Comparison of ENCODE assay signal across 10 cellular contexts in the genomic region with DNA sequence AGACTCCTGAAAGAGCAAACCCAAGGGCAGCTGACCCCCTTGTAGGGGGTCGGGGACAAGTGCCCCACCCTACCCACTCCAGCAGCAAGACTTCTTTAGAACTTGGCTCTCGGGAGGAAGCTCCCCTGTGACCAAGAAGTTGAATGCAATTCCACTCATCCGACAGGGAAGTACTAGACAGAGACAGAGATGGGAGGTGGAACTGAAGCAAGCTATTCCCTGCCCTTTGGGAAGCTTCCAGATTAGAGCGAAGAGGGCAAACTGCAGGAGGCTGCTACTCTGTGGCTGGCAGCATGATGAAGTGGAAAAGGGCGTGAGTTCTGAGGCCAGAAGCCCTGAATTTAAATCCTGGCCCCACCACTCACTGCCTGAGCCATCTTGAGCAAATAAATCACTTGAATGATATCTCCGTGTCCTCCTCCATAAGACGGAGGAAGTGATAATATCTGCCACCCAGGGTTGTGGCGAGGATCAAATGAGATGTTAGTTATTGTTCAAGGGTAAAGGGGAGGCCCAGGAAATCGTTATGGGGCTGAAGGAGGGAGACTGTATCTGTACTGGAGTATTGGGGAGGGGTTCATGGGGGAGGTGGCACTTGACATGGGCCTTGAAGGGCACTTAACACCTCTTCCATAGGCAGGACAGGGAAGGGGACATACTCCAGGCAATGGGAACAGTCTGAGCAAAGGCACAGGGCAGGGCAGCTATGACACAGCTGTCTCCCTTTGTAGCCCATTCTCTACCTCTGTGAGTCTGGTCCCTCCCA. TPM values are rescaled to one million over a fixed set of nuclear protein-coding genes. Genes with fewer than 3 reads are reported as not detected.
A peak's percentile ranks its signal among the peaks of the same experiment; 100 is the strongest.
DNase-seq lines count a peak whose midpoint lies in the region; ATAC-seq and TF ChIP-seq lines count a peak whose summit lies in the region.
"Had no signal": no experiment of that assay in that cellular context is flagged by ENCODE, and none has a peak within 500 bp of the region (broad histone marks: within the 10 kb centered on the region; RNA-seq: fewer than 3 reads in every experiment).

No MANE protein-coding gene starts in this region.

- WGBS in mesendoderm (ENCODE audit: extremely low coverage, insufficient coverage, low lambda C conversion rate), result no CpG with 5 or more reads among the region's 9 CpGs

- H2AK5ac ChIP-seq in mesendoderm (ENCODE audit: low read length), result no peak overlapping the region

- no peaks in the 10 kb centered on the region for H3K79me1 ChIP-seq in mesendoderm (ENCODE audit: low read length)

- H2BK15ac ChIP-seq in mesendoderm (replicated peaks; ENCODE audit: low read depth), result no peak overlapping the region

- H2BK5ac ChIP-seq in mesendoderm (ENCODE audit: low read length), result no peak overlapping the region

- H3K4me1 ChIP-seq in CD8-positive, alpha-beta memory T cell (ENCODE audit: insufficient read depth, low read length), result peaks cover 46% of the 10 kb centered on the region
- peaks cover 7% of the 10 kb centered on the region for H3K4me1 ChIP-seq in mesendoderm (ENCODE audit: control insufficient read depth, low read depth, low read length)

- H3K9me3 ChIP-seq in CD8-positive, alpha-beta memory T cell (ENCODE audit: low read length), result no peaks in the 10 kb centered on the region

- no peak overlapping the region for H3K9ac ChIP-seq in mesendoderm (ENCODE audit: low read length)

- CTCF ChIA-PET in CD8-positive, alpha-beta memory T cell (lab: Charles Lee), result interaction anchor here (1.5 to 8.6 kb wide), 5 partner anchors 14 to 92 kb away, joined by 5 to 67 read pairs (median 6); partner anchors contain the start of gene DGKZ
- CTCF ChIA-PET in T-cell (lab: Charles Lee), result interaction anchor here in 1 of 2 donors (1.5 to 2.4 kb wide), 3 partner anchors 15 to 21 kb away, joined by 3 to 12 read pairs (median 4); no protein-coding TSS in a partner anchor
- CTCF ChIA-PET in HEK293T (lab: Yijun Ruan, JAX), result interaction anchor here (1.1 to 1.7 kb wide), 4 partner anchors 9 to 34 kb away, joined by 3 to 6 read pairs (median 5); no protein-coding TSS in a partner anchor

- no peak overlapping the region for H3K18ac ChIP-seq in mesendoderm (ENCODE audit: low read length)

- H3K4me1 Mint-ChIP-seq in CD8-positive, alpha-beta memory T cell, result peaks cover 29 to 41% (median 35%) of the 10 kb centered on the region in 3 donors
- peaks cover 60 to 66% (median 63%) of the 10 kb centered on the region in 3 donors for H3K4me1 Mint-ChIP-seq in T-cell

- no peak overlapping the region for H4K8ac ChIP-seq in mesendoderm (ENCODE audit: low read depth, low read length)

- peak overlapping the region; percentile 51 to 83 (median 56) for H3K4me3 Mint-ChIP-seq in CD8-positive, alpha-beta memory T cell
- H3K4me3 Mint-ChIP-seq in T-cell, result peak overlapping the region; percentile 73 to 84 (median 78)

- H3K36me3 ChIP-seq in CD8-positive, alpha-beta memory T cell (ENCODE audit: insufficient read depth, low read length), result no peaks in the 10 kb centered on the region
- H3K36me3 ChIP-seq in mesendoderm (ENCODE audit: control insufficient read depth, insufficient read depth, low read length), result no peaks in the 10 kb centered on the region

- H3K9me3 Mint-ChIP-seq in CD8-positive, alpha-beta memory T cell, result peaks cover 0 to 2% (median 0%) of the 10 kb centered on the region in 5 donors
- H3K9me3 Mint-ChIP-seq in T-cell, result no peaks in the 10 kb centered on the region

- H3K4me3 ChIP-seq in CD8-positive, alpha-beta memory T cell (ENCODE audit: low read length), result peak overlapping the region; percentile 47
- no peak overlapping the region for H3K4me3 ChIP-seq in mesendoderm (ENCODE audit: low read length)

- POLR2A ChIA-PET in CD8-positive, alpha-beta memory T cell (lab: Charles Lee), result interaction anchor here (0.6 to 3.6 kb wide), 2 partner anchors 17 to 380 kb away, joined by 3 to 32 read pairs; partner anchors contain the start of gene DGKZ
- POLR2A ChIA-PET in T-cell (lab: Charles Lee) (interaction anchor here in 1 of 2 donors (0.6 to 1.1 kb wide), 2 partner anchors 10 to 26 kb away, joined by 3 to 8 read pairs; no protein-coding TSS in a partner anchor), HEK293T (lab: Yijun Ruan, JAX) (interaction anchor here (0.7 to 1.5 kb wide), 3 partner anchors 21 to 88 kb away, joined by 3 to 8 read pairs (median 3); no protein-coding TSS in a partner anchor)

- no peaks in the 10 kb centered on the region for H3K79me2 ChIP-seq in mesendoderm (ENCODE audit: control insufficient read depth, insufficient read depth, low read length)

- peaks cover 0 to 2% (median 0%) of the 10 kb centered on the region in 3 donors for H3K36me3 Mint-ChIP-seq in CD8-positive, alpha-beta memory T cell
- no peaks in the 10 kb centered on the region for H3K36me3 Mint-ChIP-seq in T-cell

- ATAC-seq in T-cell (replicated peaks in 1 of 4) (peak; percentile 77 to 85 (median 78)), HG03457 (IDR thresholded peaks at IDR 0.05; ENCODE audit: unreplicated experiment) (no peak), HG02610 (IDR thresholded peaks at IDR 0.05; ENCODE audit: unreplicated experiment) (no peak)

- peak in 2 of 5 donors; percentile 49 to 82 for DNase-seq in CD8-positive, alpha-beta memory T cell
- DNase-seq in T-cell, result peak in 32 of 34 experiments; percentile 22 to 72 (median 54)
- DNase-seq in activated effector memory CD4-positive, alpha-beta T cell treated with anti-CD3 and anti-CD28 coated beads, Interleukin-2, amount 50 U/mL, for 16 hours, result peak; percentile 80
- DNase-seq in mesendoderm, result no peak
- no peak for DNase-seq in NCI-H82 treated with DMSO at 0.1 percent for 48 hours (lab: John Stamatoyannopoulos, UW; ENCODE audit: unreplicated experiment)
- DNase-seq in HEK293T (ENCODE audit: extremely low spot score), result no peak
- DNase-seq: NCI-H2081 treated with DMSO at 0.1 percent for 48 hours had no signal

- H4K5ac ChIP-seq in mesendoderm (ENCODE audit: low read length), result no peak overlapping the region

- H2BK120ac ChIP-seq in mesendoderm (ENCODE audit: low read depth, low read length), result no peak overlapping the region

- no peak overlapping the region for H3K4ac ChIP-seq in mesendoderm (ENCODE audit: low read depth, low read length)

- H3K27me3 Mint-ChIP-seq in CD8-positive, alpha-beta memory T cell, result peaks cover 34 to 49% of the 10 kb centered on the region in 2 donors
- H3K27me3 Mint-ChIP-seq in T-cell, result peaks cover 0 to 13% of the 10 kb centered on the region in 2 donors

- H3K4me2 ChIP-seq in mesendoderm (ENCODE audit: low read length), result no peak overlapping the region

- H3K27ac ChIP-seq in CD8-positive, alpha-beta memory T cell (ENCODE audit: low read depth, low read length), result no peak overlapping the region
- no peak overlapping the region for H3K27ac ChIP-seq in mesendoderm (ENCODE audit: low read depth, low read length)

- H3K27ac Mint-ChIP-seq in CD8-positive, alpha-beta memory T cell, result peak overlapping the region; percentile 25 to 91 (median 36)
- peak overlapping the region; percentile 93 to 99 for H3K27ac Mint-ChIP-seq in T-cell

- peak overlapping the region; percentile 76 for H3K23ac ChIP-seq in mesendoderm (ENCODE audit: low read length)

- H3K27me3 ChIP-seq in CD8-positive, alpha-beta memory T cell (ENCODE audit: insufficient read depth, low read length, poor library complexity, severe bottlenecking), result no peaks in the 10 kb centered on the region
- peaks cover 10% of the 10 kb centered on the region for H3K27me3 ChIP-seq in mesendoderm (ENCODE audit: insufficient read depth, low read length, poor library complexity)

- H3K56ac ChIP-seq in mesendoderm (ENCODE audit: low read length), result no peak overlapping the region

TF ChIP-seq in HEK293T, 16 proteins besides CTCF, POLR2A, EP300 and RAD21:
- TF ChIP-seq L3MBTL2 (conservative IDR thresholded peaks at IDR 0.05), result no peak
- TF ChIP-seq ARNT (IDR thresholded peaks at IDR 0.05), result no peak
- no peak for TF ChIP-seq SUZ12 (IDR thresholded peaks at IDR 0.05)
- no peak for TF ChIP-seq ZNF384 (IDR thresholded peaks at IDR 0.05)
- TF ChIP-seq FOXA1 (IDR thresholded peaks at IDR 0.05), result no peak
- TF ChIP-seq NFRKB (IDR thresholded peaks at IDR 0.05), result no peak
- no peak for TF ChIP-seq SP1 (IDR thresholded peaks at IDR 0.05)
- no peak for TF ChIP-seq FOXK2 (IDR thresholded peaks at IDR 0.05)
- TF ChIP-seq PKNOX1 (IDR thresholded peaks at IDR 0.05), result no peak
- TF ChIP-seq ELF4 (IDR thresholded peaks at IDR 0.05), result no peak
- no peak for TF ChIP-seq TARDBP (IDR thresholded peaks at IDR 0.05)
- TF ChIP-seq BHLHE40 (IDR thresholded peaks at IDR 0.05; ENCODE audit: borderline replicate concordance), result no peak
- no peak for TF ChIP-seq CTBP1 (IDR thresholded peaks at IDR 0.05; ENCODE audit: borderline replicate concordance)
- no peak for TF ChIP-seq LEF1 (IDR thresholded peaks at IDR 0.05; ENCODE audit: borderline replicate concordance)
- TF ChIP-seq FOXM1 (IDR thresholded peaks at IDR 0.05; ENCODE audit: borderline replicate concordance), result no peak
- no peak for TF ChIP-seq HDGF (IDR thresholded peaks at IDR 0.05; ENCODE audit: borderline replicate concordance)

RNA-seq across cellular contexts. Expression of gene DGKZ, which starts 16.2 kb away (rescaled TPM):
- 10 to 100 TPM; 85.8 to 87.2 TPM for total RNA-seq in CD8-positive, alpha-beta memory T cell
- 87.4 TPM for polyA plus RNA-seq in CD8-positive, alpha-beta memory T cell
- 100 to 1,000 TPM; 235 to 318 (median 251) TPM for total RNA-seq in T-cell
- 67.4 TPM for polyA plus RNA-seq in mesendoderm (2013, experiment 1 of 2)
- 62.6 TPM for polyA plus RNA-seq in mesendoderm (2013, experiment 2 of 2)

RNA-seq across cellular contexts. Expression of gene MDK, which starts 50.4 kb away (rescaled TPM):
- 1 to 10 TPM; 1.1 to 1.2 TPM for total RNA-seq in CD8-positive, alpha-beta memory T cell
- 0.97 TPM for polyA plus RNA-seq in CD8-positive, alpha-beta memory T cell
- 1 to 10 TPM; 5.8 to 8.6 (median 8.3) TPM for total RNA-seq in T-cell
- 371 TPM for polyA plus RNA-seq in mesendoderm (2013, experiment 1 of 2)
- 374 TPM for polyA plus RNA-seq in mesendoderm (2013, experiment 2 of 2)

RNA-seq across cellular contexts. Expression of gene CREB3L1, which starts 53.6 kb away (rescaled TPM):
- not detected for total RNA-seq in CD8-positive, alpha-beta memory T cell
- not detected for polyA plus RNA-seq in CD8-positive, alpha-beta memory T cell
- under 1 TPM in 3 of 5 donors, not detected in 2; 0.38 to 0.72 (median 0.38) TPM for total RNA-seq in T-cell
- 12.5 TPM for polyA plus RNA-seq in mesendoderm (2013, experiment 1 of 2)
- 13.8 TPM for polyA plus RNA-seq in mesendoderm (2013, experiment 2 of 2)
- total RNA-seq: T-helper 1 cell treated with Interleukin-12 subunit alpha and Interleukin-12 subunit beta and Interleukin-4 antibody, amounts not matched to agents 30 ng/mL and 1 ng/mL, for 36 hours had no signal

Comparison
In these comparisons a context has a peak if more than half of its experiments do, and no peak if none do; other contexts are left out.
1. DNase-seq: peak in T-cell (32 of 34) and activated effector memory CD4-positive, alpha-beta T cell treated with anti-CD3 and anti-CD28 coated beads, Interleukin-2, amount 50 U/mL, for 16 hours (single experiment); none in mesendoderm (single experiment), NCI-H82 treated with DMSO at 0.1 percent for 48 hours (single experiment) and HEK293T (single experiment).
2. ATAC-seq: peak in T-cell (4 of 4); none in HG03457 (single experiment) and HG02610 (single experiment).